16 cellular contexts compared by ENCODE assay signal in genomic region chr14:81286574-81287370, GRCh38.
"Had no signal": no experiment of that assay in that cellular context is flagged by ENCODE, and none has a peak within 500 bp of the region (broad histone marks: within the 10 kb centered on the region; RNA-seq: fewer than 3 reads in every experiment).

No MANE protein-coding gene starts in this region.

- DNase-seq: activated CD4-positive, alpha-beta memory T cell treated with anti-CD3 and anti-CD28 coated beads, Interleukin-2, amount 10 ng/mL, durations not matched to agents 7 days and 5 days; activated CD8-positive, alpha-beta memory T cell treated with anti-CD3 and anti-CD28 coated beads, Interleukin-2, amount 50 U/mL, for 4 hours; activated naive CD4-positive, alpha-beta T cell treated with Interleukin-2 at 50 U/mL for 16 hours; activated naive CD8-positive, alpha-beta T cell treated with anti-CD3 and anti-CD28 coated beads, Interleukin-2, amount 50 U/mL, for 24 hours; caudate nucleus; effector CD8-positive, alpha-beta T cell; kidney glomerular epithelial cell; mesendoderm; psoas muscle; right lobe of liver; stimulated activated CD4-positive, alpha-beta T cell treated with anti-CD3 and anti-CD28 coated beads, Interleukin-2, amount 100 ng/mL, for 24 hours; stimulated activated naive CD8-positive, alpha-beta T cell treated with anti-CD3 and anti-CD28 coated beads, Interleukin-15, amount 100 ng/mL, for 72 hours; T-helper 2 cell; testis; upper lobe of right lung had no signal

- ATAC-seq: activated naive CD8-positive, alpha-beta T cell treated with anti-CD3 and anti-CD28 coated beads, Interleukin-2, amount 50 U/mL, for 24 hours; psoas muscle; stimulated activated naive CD8-positive, alpha-beta T cell treated with anti-CD3 and anti-CD28 coated beads, Interleukin-15, amount 100 ng/mL, for 72 hours; upper lobe of right lung had no signal

- H3K27me3 ChIP-seq: right lobe of liver, testis, upper lobe of right lung had no signal

- H3K4me3 ChIP-seq: coronary artery, psoas muscle, right lobe of liver, testis, upper lobe of right lung had no signal

- H3K4me1 ChIP-seq: right lobe of liver, testis, upper lobe of right lung had no signal

- H3K9me3 ChIP-seq: psoas muscle, right lobe of liver, testis, upper lobe of right lung had no signal

- H3K36me3 ChIP-seq: right lobe of liver, upper lobe of right lung had no signal

- H3K27ac ChIP-seq: coronary artery, psoas muscle, right lobe of liver, testis, upper lobe of right lung had no signal
